Comparison of ENCODE assay signal across 1 cellular context in genomic region chr19:36331353-36332228, GRCh38.
TF ChIP-seq lines count a peak whose summit lies in the region.

No MANE protein-coding gene starts in this region.

TF ChIP-seq in HEK293, 187 proteins besides CTCF, POLR2A, EP300 and RAD21 (continued from another document):
- TF ChIP-seq ZNF692 (tag by site-specific recombination; IDR thresholded peaks at IDR 0.05) (0 out of 2 replicates have a peak, but pooled peaks have one; percentile 28), IKZF3 (tag by site-specific recombination; IDR thresholded peaks at IDR 0.05) (no peak; the same call in 1 of the 2 replicates), ZNF580 (tag by site-specific recombination; IDR thresholded peaks at IDR 0.05) (0 out of 2 replicates have a peak, but pooled peaks have one; percentile 21), ZBTB8A (tag by site-specific recombination; IDR thresholded peaks at IDR 0.05) (peak; percentile 62), ZNF274 (IDR thresholded peaks at IDR 0.05; ENCODE audit: low read length) (no peak), ZNF274 (tag by site-specific recombination; IDR thresholded peaks at IDR 0.05; ENCODE audit: borderline replicate concordance) (peak; percentile 99), ZBTB21 (tag by site-specific recombination; IDR thresholded peaks at IDR 0.05) (no peak; the same call in 1 of the 2 replicates), ZNF521 (tag by site-specific recombination; IDR thresholded peaks at IDR 0.05) (no peak), ZNF529 (tag by site-specific recombination; IDR thresholded peaks at IDR 0.05; ENCODE audit: insufficient replicate concordance) (peak; percentile 51), HIC1 (tag by site-specific recombination; IDR thresholded peaks at IDR 0.05) (no peak), ZNF214 (tag by site-specific recombination; IDR thresholded peaks at IDR 0.05; ENCODE audit: borderline replicate concordance) (no peak), ZNF335 (tag by site-specific recombination; conservative IDR thresholded peaks at IDR 0.05) (peak; percentile 98), SP3 (tag by site-specific recombination; IDR thresholded peaks at IDR 0.05) (peak; percentile 35), PATZ1 (tag by site-specific recombination; IDR thresholded peaks at IDR 0.05) (no peak), KLF17 (tag by site-specific recombination; IDR thresholded peaks at IDR 0.05) (peak; percentile 47), ZNF560 (tag by site-specific recombination; IDR thresholded peaks at IDR 0.05; ENCODE audit: borderline replicate concordance) (no peak), ZNF19 (tag by site-specific recombination; IDR thresholded peaks at IDR 0.05; ENCODE audit: low read depth) (no peak), ZNF302 (tag by site-specific recombination; IDR thresholded peaks at IDR 0.05; ENCODE audit: low read depth) (no peak), ZNF791 (tag by site-specific recombination; IDR thresholded peaks at IDR 0.05) (no peak), ZNF664 (tag by site-specific recombination; IDR thresholded peaks at IDR 0.05) (no peak), ZNF610 (tag by site-specific recombination; IDR thresholded peaks at IDR 0.05; ENCODE audit: borderline replicate concordance) (peak; percentile 87), ZNF645 (tag by site-specific recombination; IDR thresholded peaks at IDR 0.05) (no peak), ZNF350 (tag by site-specific recombination; IDR thresholded peaks at IDR 0.05) (peak; percentile 85), ZNF548 (tag by site-specific recombination; IDR thresholded peaks at IDR 0.05) (no peak), TRIM28 (IDR thresholded peaks at IDR 0.05; ENCODE audit: borderline replicate concordance, low read length) (peak; percentile 71; the same call in 1 of the 2 replicates), GLI4 (tag by site-specific recombination; IDR thresholded peaks at IDR 0.05) (no peak), ZNF2 (tag by site-specific recombination; IDR thresholded peaks at IDR 0.05) (peak; percentile 67), ZNF18 (tag by site-specific recombination; IDR thresholded peaks at IDR 0.05) (peak; percentile 95), REST (tag by site-specific recombination; IDR thresholded peaks at IDR 0.05) (peak; percentile 25), ZNF561 (tag by site-specific recombination; IDR thresholded peaks at IDR 0.05; ENCODE audit: borderline replicate concordance) (peak; percentile 45; the same call in 1 of the 2 replicates), ZNF488 (tag by site-specific recombination; IDR thresholded peaks at IDR 0.05) (no peak), MZF1 (tag by site-specific recombination; IDR thresholded peaks at IDR 0.05; ENCODE audit: borderline replicate concordance) (no peak), ZNF670 (tag by site-specific recombination; IDR thresholded peaks at IDR 0.05; ENCODE audit: low read depth) (no peak), ZBTB1 (tag by site-specific recombination; IDR thresholded peaks at IDR 0.05) (no peak), ZNF404 (tag by site-specific recombination; IDR thresholded peaks at IDR 0.05) (no peak), TCF7L2 (IDR thresholded peaks at IDR 0.05; ENCODE audit: borderline replicate concordance, low read depth, low read length) (peak; percentile 88; the same call in 1 of the 2 replicates), ZNF221 (tag by site-specific recombination; IDR thresholded peaks at IDR 0.05; ENCODE audit: borderline replicate concordance) (no peak), BCL11B (tag by site-specific recombination; IDR thresholded peaks at IDR 0.05; ENCODE audit: low read depth) (peak; percentile 92), ZNF341 (tag by site-specific recombination; IDR thresholded peaks at IDR 0.05; ENCODE audit: low read depth) (peak; percentile 55), ZFP41 (tag by site-specific recombination; IDR thresholded peaks at IDR 0.05; ENCODE audit: borderline replicate concordance) (no peak), ZNF558 (tag by site-specific recombination; IDR thresholded peaks at IDR 0.05) (0 out of 2 replicates have a peak, but pooled peaks have one; percentile 8), ZNF140 (tag by site-specific recombination; IDR thresholded peaks at IDR 0.05) (no peak)
